ENCODE assay signal across 1 cellular context in genomic region chr4:25965629-25966028, GRCh38.
TF ChIP-seq lines count a peak whose summit lies in the region.

No MANE protein-coding gene starts in this region.

TF ChIP-seq in GM23338, 12 proteins besides CTCF, POLR2A, EP300 and RAD21 (continued from another document):
- TF ChIP-seq ETS1 (IDR thresholded peaks at IDR 0.05) (no peak), NANOG (IDR thresholded peaks at IDR 0.05; ENCODE audit: borderline replicate concordance) (no peak), EZH2 (IDR thresholded peaks at IDR 0.05; ENCODE audit: low read depth, unreplicated experiment) (no peak), JUNB (IDR thresholded peaks at IDR 0.05; ENCODE audit: unreplicated experiment) (no peak), CREB1 (CRISPR knock-in tag; IDR thresholded peaks at IDR 0.05; ENCODE audit: low read depth) (no peak)
